ENCODE assay signal across 2 cellular contexts in genomic region chr11:67118801-67119576, GRCh38.
A peak's percentile ranks its signal among the peaks of the same experiment; 100 is the strongest.
TF ChIP-seq lines count a peak whose summit lies in the region.

KDM2A (plus strand) TSS chr11:67119263; CDS start chr11:67121317, 2,054 bp downstream.

TF ChIP-seq in IMR-90, 13 proteins besides CTCF, POLR2A, EP300 and RAD21:
- TF ChIP-seq MAZ (IDR thresholded peaks at IDR 0.05; ENCODE audit: borderline replicate concordance, low read depth, low read length): peak; percentile 91; the same call in 1 of the 2 replicates
- TF ChIP-seq MAFK (IDR thresholded peaks at IDR 0.05; ENCODE audit: low read depth, low read length): no peak
- TF ChIP-seq ELK1 (IDR thresholded peaks at IDR 0.05; ENCODE audit: borderline replicate concordance, low read depth, low read length): no peak
TF ChIP-seq in IMR-90: peak in this region for 1.

TF ChIP-seq in endothelial cell of umbilical vein, 7 proteins besides CTCF, POLR2A, EP300 and RAD21:
- TF ChIP-seq EZH2 (IDR thresholded peaks at IDR 0.05; ENCODE audit: borderline replicate concordance, low read depth, low read length, severe bottlenecking): no peak
- no peak for TF ChIP-seq JUN (IDR thresholded peaks at IDR 0.05; ENCODE audit: borderline replicate concordance, insufficient read depth, insufficient read length, low read depth)
- peak; percentile 80 for TF ChIP-seq POLR2AphosphoS5 (IDR thresholded peaks at IDR 0.05; ENCODE audit: insufficient read depth, low read depth, low read length)
